Comparison of ENCODE assay signal across 26 cellular contexts in genomic region chr12:16579041-16579440, GRCh38.
"Had no signal": no experiment of that assay in that cellular context is flagged by ENCODE, and none has a peak within 500 bp of the region (broad histone marks: within the 10 kb centered on the region; RNA-seq: fewer than 3 reads in every experiment).

No MANE protein-coding gene starts in this region.

- H3K4me3 ChIP-seq: ascending aorta, breast epithelium, colonic mucosa, esophagus squamous epithelium, gastroesophageal sphincter, heart right ventricle had no signal

- DNase-seq: activated B cell treated with CpG ODN at 0.5 μM for 24 hours; activated CD4-positive, alpha-beta memory T cell treated with anti-CD3 and anti-CD28 coated beads for 36 hours; activated CD4-positive, alpha-beta T cell treated with anti-CD3 and anti-CD28 coated beads, Interleukin-2, amount 10 ng/mL, durations not matched to agents 24 days and 14 days; activated CD8-positive, alpha-beta memory T cell treated with anti-CD3 and anti-CD28 coated beads, Interleukin-2, amount 10 ng/mL, durations not matched to agents 7 days and 5 days; activated CD8-positive, alpha-beta memory T cell treated with anti-CD3 and anti-CD28 coated beads, Interleukin-2, amount 50 U/mL, for 4 hours; activated CD8-positive, alpha-beta T cell treated with anti-CD3 and anti-CD28 coated beads, Interleukin-2, amount 10 ng/mL, durations not matched to agents 7 days and 5 days; activated effector memory CD4-positive, alpha-beta T cell treated with anti-CD3 and anti-CD28 coated beads, Interleukin-2, amount 50 U/mL, for 16 hours; activated naive CD4-positive, alpha-beta T cell treated with anti-CD3 and anti-CD28 coated beads for 36 hours; activated naive CD8-positive, alpha-beta T cell treated with anti-CD3 and anti-CD28 coated beads for 36 hours; activated naive CD8-positive, alpha-beta T cell treated with anti-CD3 and anti-CD28 coated beads, Interleukin-2, amount 50 U/mL, for 24 hours; activated T-cell treated with anti-CD3 and anti-CD28 coated beads, Interleukin-2, amount 50 U/mL, for 1 hour; activated T-cell treated with anti-CD3 and anti-CD28 coated beads, Interleukin-2, amount 50 U/mL, for 48 hours; colonic mucosa; effector CD8-positive, alpha-beta T cell; esophagus squamous epithelium; foreskin melanocyte; heart right ventricle; T-helper 1 cell; T-helper 17 cell; T1000; WERI-Rb-1 had no signal

- H3K27ac ChIP-seq: ascending aorta, breast epithelium, colonic mucosa, epithelial cell of prostate, esophagus squamous epithelium, gastroesophageal sphincter, heart right ventricle, WERI-Rb-1 had no signal

- ATAC-seq: activated CD4-positive, CD25-positive, alpha-beta regulatory T cell treated with anti-CD3 and anti-CD28 coated beads, Interleukin-2, amount 50 U/mL, for 24 hours; activated CD8-positive, alpha-beta memory T cell treated with anti-CD3 and anti-CD28 coated beads, Interleukin-2, amount 10 ng/mL, durations not matched to agents 7 days and 5 days; activated CD8-positive, alpha-beta T cell treated with anti-CD3 and anti-CD28 coated beads, Interleukin-2, amount 10 ng/mL, durations not matched to agents 7 days and 5 days; activated naive CD8-positive, alpha-beta T cell treated with anti-CD3 and anti-CD28 coated beads, Interleukin-2, amount 50 U/mL, for 24 hours; gastroesophageal sphincter; heart right ventricle; T-helper 17 cell had no signal
